ENCODE assay signal across 14 cellular contexts in genomic region chr3:8509961-8510360, GRCh38. TPM values are rescaled to one million over a fixed set of nuclear protein-coding genes. Genes with fewer than 3 reads are reported as not detected.
DNase-seq lines count a peak whose midpoint lies in the region; ATAC-seq and TF ChIP-seq lines count a peak whose summit lies in the region.
"Had no signal": no experiment of that assay in that cellular context is flagged by ENCODE, and none has a peak within 500 bp of the region (broad histone marks: within the 10 kb centered on the region; RNA-seq: fewer than 3 reads in every experiment).

No MANE protein-coding gene starts in this region.

- no peak for TF ChIP-seq CTCF in Peyer's patch (IDR thresholded peaks at IDR 0.05)
- TF ChIP-seq CTCF in dorsolateral prefrontal cortex (IDR thresholded peaks at IDR 0.05 in 54 of 56, conservative IDR thresholded peaks at IDR 0.05 in 2 of 56; ENCODE audit: low read depth in 1 of 56, partially characterized antibody in 56 of 56): no peak

- H3K27ac Mint-ChIP-seq in dendritic cell treated with granulocyte-macrophage colony-stimulating factor and Interleukin-4, amounts not matched to agents 40 ng/mL and 50 ng/mL, for 4 days: peak overlapping the region; percentile 53
- H3K27ac Mint-ChIP-seq: activated T-cell treated with anti-CD3 and anti-CD28 coated beads, Interleukin-2, amount 50 U/mL, for 24 hours; B cell; WTC11 had no signal

- intact Hi-C loops in dendritic cell treated with granulocyte-macrophage colony-stimulating factor and Interleukin-4, amounts not matched to agents 40 ng/mL and 50 ng/mL, for 4 days (cut with micrococcal nuclease): no loop called here
- intact Hi-C loops in dorsolateral prefrontal cortex (cut with DNase I): loop anchor here in 1 of 2 donors (10.0 kb wide), 1 partner anchor 65 kb away; no protein-coding TSS in a partner anchor

- no peak overlapping the region for H3K4me3 Mint-ChIP-seq in dendritic cell treated with granulocyte-macrophage colony-stimulating factor and Interleukin-4, amounts not matched to agents 40 ng/mL and 50 ng/mL, for 4 days
- H3K4me3 Mint-ChIP-seq: activated T-cell treated with anti-CD3 and anti-CD28 coated beads, Interleukin-2, amount 50 U/mL, for 24 hours; B cell; WTC11 had no signal

- H3K36me3 Mint-ChIP-seq in dendritic cell treated with granulocyte-macrophage colony-stimulating factor and Interleukin-4, amounts not matched to agents 40 ng/mL and 50 ng/mL, for 4 days (ENCODE audit: low read depth): no peaks in the 10 kb centered on the region
- H3K36me3 Mint-ChIP-seq: WTC11 had no signal

- H3K4me3 ChIP-seq in Peyer's patch: no peak overlapping the region
- no peak overlapping the region for H3K4me3 ChIP-seq in dorsolateral prefrontal cortex
- H3K4me3 ChIP-seq: skin epidermis had no signal

- no peaks in the 10 kb centered on the region for H3K27me3 Mint-ChIP-seq in dendritic cell treated with granulocyte-macrophage colony-stimulating factor and Interleukin-4, amounts not matched to agents 40 ng/mL and 50 ng/mL, for 4 days
- H3K27me3 Mint-ChIP-seq: B cell had no signal

- H3K36me3 ChIP-seq in Peyer's patch: no peaks in the 10 kb centered on the region

- TF ChIP-seq POLR2A in Peyer's patch (IDR thresholded peaks at IDR 0.05): no peak

- no peaks in the 10 kb centered on the region for H3K4me1 ChIP-seq in Peyer's patch

- H3K9me3 ChIP-seq in Peyer's patch: no peaks in the 10 kb centered on the region

- H3K27me3 ChIP-seq in Peyer's patch (no peaks in the 10 kb centered on the region), dorsolateral prefrontal cortex (no peaks in the 10 kb centered on the region)

- peaks cover 37% of the 10 kb centered on the region for H3K4me1 Mint-ChIP-seq in dendritic cell treated with granulocyte-macrophage colony-stimulating factor and Interleukin-4, amounts not matched to agents 40 ng/mL and 50 ng/mL, for 4 days (ENCODE audit: low read depth)

- H3K27ac ChIP-seq in Peyer's patch (peak overlapping the region in 1 of 4 donors; percentile 23), dorsolateral prefrontal cortex (no peak overlapping the region)

- ATAC-seq in GM19328 (IDR thresholded peaks at IDR 0.05; ENCODE audit: unreplicated experiment): no peak
- ATAC-seq: WTC11 had no signal

- no peaks in the 10 kb centered on the region for H3K9me3 Mint-ChIP-seq in dendritic cell treated with granulocyte-macrophage colony-stimulating factor and Interleukin-4, amounts not matched to agents 40 ng/mL and 50 ng/mL, for 4 days
- H3K9me3 Mint-ChIP-seq: activated T-cell treated with anti-CD3 and anti-CD28 coated beads, Interleukin-2, amount 50 U/mL, for 24 hours; WTC11 had no signal

- DNase-seq in AG08395 (ENCODE audit: low spot score): peak; percentile 69
- peak; percentile 96 for DNase-seq in M059J (ENCODE audit: low read depth)
- DNase-seq in non-pigmented ciliary epithelial cell (ENCODE audit: low read depth): peak; percentile 82
- no peak for DNase-seq in Peyer's patch
- no peak for DNase-seq in dorsolateral prefrontal cortex
- DNase-seq in NCI-H2171 (lab: John Stamatoyannopoulos, UW): no peak
- DNase-seq: activated T-cell treated with anti-CD3 and anti-CD28 coated beads, Interleukin-2, amount 50 U/mL, for 24 hours; cerebellar nuclear complex; stimulated activated CD8-positive, alpha-beta memory T cell treated with anti-CD3 and anti-CD28 coated beads, Interleukin-4, amount 100 ng/mL, for 48 hours had no signal

RNA-seq across cellular contexts. Expression of gene LMCD1, which starts 8.3 kb away (rescaled TPM):
- 10.0 and 18.1 TPM in 2 replicates for total RNA-seq in M059J (2014; rRNA removed; shearing (Covaris generic))
- total RNA-seq in Peyer's patch (10 to 100 TPM in 2 of 4 donors, 1 to 10 TPM in 2; 1.6 to 90.8 (median 12.3) TPM), dorsolateral prefrontal cortex (10 to 100 TPM in 40 of 120 experiments, 1 to 10 TPM in 80; 4.2 to 25.9 (median 8.8) TPM)

Comparison
In these comparisons a context has a peak if more than half of its experiments do, and no peak if none do; other contexts are left out.
1. DNase-seq: peak in AG08395 (single experiment), M059J (single experiment) and non-pigmented ciliary epithelial cell (single experiment); none in Peyer's patch (0 of 3), dorsolateral prefrontal cortex (0 of 10) and NCI-H2171 (single experiment).